In the genomic region with DNA sequence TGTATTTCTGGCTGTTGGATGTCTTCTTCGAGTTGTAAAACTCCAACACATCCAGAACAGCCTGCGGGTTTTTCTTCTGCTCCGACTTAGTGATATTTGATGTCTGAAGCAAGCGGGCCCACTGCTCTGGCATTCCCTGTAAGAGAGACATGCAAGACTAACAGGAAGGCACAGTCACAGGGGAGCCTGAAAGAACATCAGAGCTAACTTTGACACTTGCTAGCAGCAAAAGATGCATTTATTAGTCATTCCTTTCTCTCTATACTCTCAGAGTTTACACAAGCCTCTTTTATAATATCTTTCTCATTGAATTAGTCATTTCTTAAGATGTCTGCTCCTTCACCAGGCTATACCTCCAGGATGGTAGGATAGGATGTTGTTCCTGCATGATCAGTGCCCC, we compare ENCODE assay signal across 1 cellular context.
TF ChIP-seq lines count a peak whose summit lies in the region.

No MANE protein-coding gene starts in this region.

TF ChIP-seq in endothelial cell of umbilical vein, 7 proteins besides CTCF, POLR2A, EP300 and RAD21 (continued from another document):
- TF ChIP-seq, protein P1, sequence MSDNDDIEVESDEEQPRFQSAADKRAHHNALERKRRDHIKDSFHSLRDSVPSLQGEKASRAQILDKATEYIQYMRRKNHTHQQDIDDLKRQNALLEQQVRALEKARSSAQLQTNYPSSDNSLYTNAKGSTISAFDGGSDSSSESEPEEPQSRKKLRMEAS (IDR thresholded peaks at IDR 0.05; ENCODE audit: insufficient read depth, insufficient read length): no peak
- no peak for TF ChIP-seq MYC (IDR thresholded peaks at IDR 0.05; ENCODE audit: low read depth, low read length)
